ENCODE assay signal across 9 cellular contexts in genomic region chr7:105589221-105590077, GRCh38. TPM values are rescaled to one million over a fixed set of nuclear protein-coding genes. Genes with fewer than 3 reads are reported as not detected.
DNase-seq lines count a peak whose midpoint lies in the region; ATAC-seq and TF ChIP-seq lines count a peak whose summit lies in the region.
"Had no signal": no experiment of that assay in that cellular context is flagged by ENCODE, and none has a peak within 500 bp of the region (broad histone marks: within the 10 kb centered on the region; RNA-seq: fewer than 3 reads in every experiment).

No MANE protein-coding gene starts in this region.

- POLR2A ChIA-PET in HEK293T (lab: Yijun Ruan, JAX) = no interaction called here

- CTCF ChIA-PET in HEK293T (lab: Yijun Ruan, JAX) = interaction anchor here (0.5 to 0.9 kb wide), 5 partner anchors 8 to 718 kb away, joined by 3 read pairs; partner anchors contain the start of gene EFCAB10

- H3K9me3 ChIP-seq in MM.1S (replicated peaks; ENCODE audit: insufficient read depth, low read length) = no peaks in the 10 kb centered on the region

- H3K9me3 Mint-ChIP-seq in activated naive CD4-positive, alpha-beta T cell treated with anti-CD3 and anti-CD28 coated beads, Interleukin-2, amount 50 U/mL, for 72 hours = peaks cover 0 to 3% of the 10 kb centered on the region in 2 donors

- no peaks in the 10 kb centered on the region for H3K79me2 ChIP-seq in MM.1S (ENCODE audit: low read length)

- H3K36me3 Mint-ChIP-seq in activated naive CD4-positive, alpha-beta T cell treated with anti-CD3 and anti-CD28 coated beads, Interleukin-2, amount 50 U/mL, for 72 hours = peaks cover 4% of the 10 kb centered on the region in 2 donors

- H3F3A ChIP-seq in MM.1S (ENCODE audit: insufficient read depth, low read length) = peaks cover 31% of the 10 kb centered on the region

- H2AFZ ChIP-seq in MM.1S (ENCODE audit: low read length) = peak overlapping the region; percentile 9; the same call in 1 of the 2 replicates

- no peaks in the 10 kb centered on the region for H3K36me3 ChIP-seq in MM.1S (replicated peaks; ENCODE audit: insufficient read depth, low read length)
- H3K36me3 ChIP-seq: BLaER1 treated with 17β-estradiol and CSF1 and Interleukin-3, amounts not matched to agents 10 nM and 100 nM had no signal

- DNase-seq in NK-92 treated with Interleukin-12 subunit alpha and Interleukin-12 subunit beta, amount 100 ng/mL, for 24 hours (lab: John Stamatoyannopoulos, UW) = peak; percentile 44
- DNase-seq in NK-92 (lab: John Stamatoyannopoulos, UW; ENCODE audit: unreplicated experiment) (no peak), HEK293T (ENCODE audit: extremely low spot score) (peak; percentile 69), MM.1S (peak; percentile 92), SK-MEL-5 (ENCODE audit: low read depth, low spot score) (peak; percentile 93), left cardiac atrium (peak; percentile 44), retina (peak; percentile 74)
- peak in 1 of 2 donors; percentile 56 for DNase-seq in activated naive CD4-positive, alpha-beta T cell treated with anti-CD3 and anti-CD28 coated beads, Interleukin-2, amount 50 U/mL, for 72 hours (ENCODE audit: low spot score in 2 of 2)

- no peaks in the 10 kb centered on the region for H3K27me3 ChIP-seq in MM.1S (replicated peaks; ENCODE audit: insufficient read depth, low read length)
- H3K27me3 ChIP-seq: BLaER1 treated with 17β-estradiol and CSF1 and Interleukin-3, amounts not matched to agents 10 nM and 100 nM had no signal

- peak; percentile 95 to 96 for ATAC-seq in activated naive CD4-positive, alpha-beta T cell treated with anti-CD3 and anti-CD28 coated beads, Interleukin-2, amount 50 U/mL, for 72 hours
- ATAC-seq in left cardiac atrium = peak; percentile 85 to 86

- peaks cover 41% of the 10 kb centered on the region for H3K4me1 ChIP-seq in MM.1S (ENCODE audit: low read length)

- H3K9ac ChIP-seq in MM.1S (ENCODE audit: low read length) = no peak overlapping the region; the same call in 1 of the 2 replicates
- H3K9ac ChIP-seq: BLaER1 treated with 17β-estradiol and CSF1 and Interleukin-3, amounts not matched to agents 10 nM and 100 nM had no signal

- in situ Hi-C loops in SK-MEL-5 (cut with HindIII; ENCODE audit: low pct_unique_long_range_greater_than_20kb, low sequenced_read_pairs) = no loop called here

- no peak overlapping the region for H3K4me3 ChIP-seq in MM.1S (ENCODE audit: low read length)
- H3K4me3 ChIP-seq: BLaER1 treated with 17β-estradiol and CSF1 and Interleukin-3, amounts not matched to agents 10 nM and 100 nM had no signal

- intact Hi-C loops in left cardiac atrium (cut with DNase I) = no loop called here

- peak overlapping the region; percentile 38; the same call in 1 of the 2 replicates for H3K4me2 ChIP-seq in MM.1S (ENCODE audit: low read depth, low read length)

- H3K9me2 ChIP-seq in MM.1S (replicated peaks; ENCODE audit: insufficient read depth, low read length) = no peaks in the 10 kb centered on the region

- H4K20me1 ChIP-seq in MM.1S (ENCODE audit: insufficient read depth, low read length) = no peaks in the 10 kb centered on the region
- H4K20me1 ChIP-seq: BLaER1 treated with 17β-estradiol and CSF1 and Interleukin-3, amounts not matched to agents 10 nM and 100 nM had no signal

- H3K27ac ChIP-seq in MM.1S (ENCODE audit: low read length) = peak overlapping the region; percentile 60; the same call in 1 of the 2 replicates

- peak; percentile 86 for TF ChIP-seq CTCF in MM.1S (IDR thresholded peaks at IDR 0.05; ENCODE audit: low read length)

- H3K27ac Mint-ChIP-seq in activated naive CD4-positive, alpha-beta T cell treated with anti-CD3 and anti-CD28 coated beads, Interleukin-2, amount 50 U/mL, for 72 hours = no peak overlapping the region

TF ChIP-seq in HEK293T, 16 proteins besides CTCF, POLR2A, EP300 and RAD21:
- no peak for TF ChIP-seq FOXM1 (IDR thresholded peaks at IDR 0.05; ENCODE audit: borderline replicate concordance)
- TF ChIP-seq SUZ12 (IDR thresholded peaks at IDR 0.05) = no peak
- TF ChIP-seq LEF1 (IDR thresholded peaks at IDR 0.05; ENCODE audit: borderline replicate concordance) = no peak
- TF ChIP-seq TARDBP (IDR thresholded peaks at IDR 0.05) = no peak
- no peak for TF ChIP-seq ZNF384 (IDR thresholded peaks at IDR 0.05)
- TF ChIP-seq, protein P1, sequence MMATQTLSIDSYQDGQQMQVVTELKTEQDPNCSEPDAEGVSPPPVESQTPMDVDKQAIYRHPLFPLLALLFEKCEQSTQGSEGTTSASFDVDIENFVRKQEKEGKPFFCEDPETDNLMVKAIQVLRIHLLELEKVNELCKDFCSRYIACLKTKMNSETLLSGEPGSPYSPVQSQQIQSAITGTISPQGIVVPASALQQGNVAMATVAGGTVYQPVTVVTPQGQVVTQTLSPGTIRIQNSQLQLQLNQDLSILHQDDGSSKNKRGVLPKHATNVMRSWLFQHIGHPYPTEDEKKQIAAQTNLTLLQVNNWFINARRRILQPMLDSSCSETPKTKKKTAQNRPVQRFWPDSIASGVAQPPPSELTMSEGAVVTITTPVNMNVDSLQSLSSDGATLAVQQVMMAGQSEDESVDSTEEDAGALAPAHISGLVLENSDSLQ (IDR thresholded peaks at IDR 0.05) = no peak
- TF ChIP-seq ARNT (IDR thresholded peaks at IDR 0.05) = no peak
- TF ChIP-seq HDGF (IDR thresholded peaks at IDR 0.05; ENCODE audit: borderline replicate concordance) = no peak
- TF ChIP-seq ELF4 (IDR thresholded peaks at IDR 0.05) = no peak
- TF ChIP-seq SP1 (IDR thresholded peaks at IDR 0.05) = no peak
- TF ChIP-seq NFRKB (IDR thresholded peaks at IDR 0.05) = no peak
- no peak for TF ChIP-seq FOXA1 (IDR thresholded peaks at IDR 0.05)
- TF ChIP-seq CTBP1 (IDR thresholded peaks at IDR 0.05; ENCODE audit: borderline replicate concordance) = no peak
- no peak for TF ChIP-seq L3MBTL2 (conservative IDR thresholded peaks at IDR 0.05)
- no peak for TF ChIP-seq BHLHE40 (IDR thresholded peaks at IDR 0.05; ENCODE audit: borderline replicate concordance)
- TF ChIP-seq FOXK2 (IDR thresholded peaks at IDR 0.05) = no peak

RNA-seq across cellular contexts. Expression of gene EFCAB10, which starts 8.2 kb away (rescaled TPM):
- not detected in 2 replicates for total RNA-seq in SK-MEL-5 (2014; rRNA removed; shearing (Covaris generic))
- not detected in 2 replicates for polyA plus RNA-seq in SK-MEL-5 (2015; cell fraction: cytosol; rRNA removed)
- polyA plus RNA-seq in SK-MEL-5 (2015; cell fraction: nucleus; rRNA removed) = not detected in 2 replicates
- total RNA-seq in activated naive CD4-positive, alpha-beta T cell treated with anti-CD3 and anti-CD28 coated beads, Interleukin-2, amount 50 U/mL, for 72 hours = not detected
- not detected for total RNA-seq in left cardiac atrium

RNA-seq across cellular contexts. Expression of gene RINT1, which starts 57.4 kb away (rescaled TPM):
- total RNA-seq in SK-MEL-5 (2014; rRNA removed; shearing (Covaris generic)) = 9.9 and 10.8 TPM in 2 replicates
- 18.7 and 24.5 TPM in 2 replicates for polyA plus RNA-seq in SK-MEL-5 (2015; cell fraction: cytosol; rRNA removed)
- polyA plus RNA-seq in SK-MEL-5 (2015; cell fraction: nucleus; rRNA removed) = 74.8 and 78.9 TPM in 2 replicates
- total RNA-seq in activated naive CD4-positive, alpha-beta T cell treated with anti-CD3 and anti-CD28 coated beads, Interleukin-2, amount 50 U/mL, for 72 hours = 10 to 100 TPM; 21.9 to 25.5 TPM
- 10 to 100 TPM; 11.8 to 13.8 TPM for total RNA-seq in left cardiac atrium
